11 cellular contexts compared by ENCODE assay signal in the genomic region with DNA sequence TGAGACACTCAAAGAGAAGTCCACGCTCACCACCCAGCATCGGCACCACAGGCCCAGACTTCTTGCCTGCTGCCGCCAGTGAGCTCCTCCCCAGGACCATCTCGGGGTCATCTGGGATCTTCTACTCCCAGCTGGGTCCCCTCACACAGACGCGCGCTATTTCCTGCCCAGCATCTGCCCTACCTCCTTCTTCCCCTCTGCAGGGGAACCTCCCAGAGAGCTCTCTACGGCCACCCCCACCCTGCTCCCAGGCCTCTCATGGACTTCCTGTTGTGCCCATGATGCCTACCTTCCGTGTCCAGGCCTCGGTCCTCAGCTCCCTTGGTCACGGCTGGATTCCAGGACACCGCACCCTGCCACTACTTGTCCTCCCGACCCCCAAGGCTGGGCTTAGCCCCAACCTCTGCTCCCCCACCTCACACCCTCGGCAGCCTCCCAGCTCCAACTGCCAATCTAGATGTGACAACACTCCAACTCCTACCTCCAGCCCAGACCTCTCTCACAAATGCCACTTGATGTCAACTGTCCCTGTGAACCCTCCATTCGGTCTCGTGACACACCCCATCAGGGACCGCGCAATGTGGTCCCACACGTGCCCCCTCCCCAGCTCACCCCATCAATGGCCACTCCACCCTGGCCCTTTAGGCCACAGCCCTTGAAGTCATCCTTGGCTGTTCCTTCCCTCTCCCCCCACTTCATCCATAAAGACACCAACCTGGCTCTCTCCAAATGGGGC. TPM values are rescaled to one million over a fixed set of nuclear protein-coding genes. Genes with fewer than 3 reads are reported as not detected.
DNase-seq lines count a peak whose midpoint lies in the region; ATAC-seq and TF ChIP-seq lines count a peak whose summit lies in the region.
"Had no signal": no experiment of that assay in that cellular context is flagged by ENCODE, and none has a peak within 500 bp of the region (broad histone marks: within the 10 kb centered on the region; RNA-seq: fewer than 3 reads in every experiment).

No MANE protein-coding gene starts in this region.

- H3K9me3 Mint-ChIP-seq in activated T-helper 1 cell treated with anti-CD3 and anti-CD28 coated beads, Interleukin-12 subunit alpha, Interleukin-12 subunit beta, Interleukin-2, Interleukin-4 antibody, amounts not matched to agents 30 ng/mL and 10 ng/mL and 1 ng/mL, durations not matched to agents 14 hours and 24 hours and 36 hours, result no peaks in the 10 kb centered on the region
- no peaks in the 10 kb centered on the region for H3K9me3 Mint-ChIP-seq in mesothelial cell of epicardium

- H3K27ac ChIP-seq in HEK293 (ENCODE audit: extremely low read depth, low read depth, low read length), result no peak overlapping the region
- H3K27ac ChIP-seq: foreskin keratinocyte had no signal

- H3K4me3 ChIP-seq in HEK293 (ENCODE audit: low read depth, low read length), result no peak overlapping the region
- H3K4me3 ChIP-seq: thoracic aorta had no signal

- H3K9me3 ChIP-seq in HEK293 (ENCODE audit: control insufficient read depth, insufficient read depth, low read depth, low read length), result no peaks in the 10 kb centered on the region
- H3K9me3 ChIP-seq: thoracic aorta had no signal

- H3K27ac Mint-ChIP-seq in activated T-helper 1 cell treated with anti-CD3 and anti-CD28 coated beads, Interleukin-12 subunit alpha, Interleukin-12 subunit beta, Interleukin-2, Interleukin-4 antibody, amounts not matched to agents 30 ng/mL and 10 ng/mL and 1 ng/mL, durations not matched to agents 14 hours and 24 hours and 36 hours, result peak overlapping the region; percentile 70
- peak overlapping the region; percentile 75 for H3K27ac Mint-ChIP-seq in mesothelial cell of epicardium

- H3K4me1 Mint-ChIP-seq in activated T-helper 1 cell treated with anti-CD3 and anti-CD28 coated beads, Interleukin-12 subunit alpha, Interleukin-12 subunit beta, Interleukin-2, Interleukin-4 antibody, amounts not matched to agents 30 ng/mL and 10 ng/mL and 1 ng/mL, durations not matched to agents 14 hours and 24 hours and 36 hours (ENCODE audit: low read depth), result peaks cover 18% of the 10 kb centered on the region
- H3K4me1 Mint-ChIP-seq in mesothelial cell of epicardium, result no peaks in the 10 kb centered on the region

- POLR2A ChIA-PET in HEK293 (lab: Yijun Ruan, JAX), result no interaction called here

- intact Hi-C loops in activated T-helper 1 cell treated with anti-CD3 and anti-CD28 coated beads, Interleukin-12 subunit alpha, Interleukin-12 subunit beta, Interleukin-2, Interleukin-4 antibody, amounts not matched to agents 30 ng/mL and 10 ng/mL and 1 ng/mL, durations not matched to agents 14 hours and 24 hours and 36 hours (cut with micrococcal nuclease), result no loop called here

- no peaks in the 10 kb centered on the region for H3K27me3 Mint-ChIP-seq in activated T-helper 1 cell treated with anti-CD3 and anti-CD28 coated beads, Interleukin-12 subunit alpha, Interleukin-12 subunit beta, Interleukin-2, Interleukin-4 antibody, amounts not matched to agents 30 ng/mL and 10 ng/mL and 1 ng/mL, durations not matched to agents 14 hours and 24 hours and 36 hours (ENCODE audit: insufficient read depth)
- no peaks in the 10 kb centered on the region for H3K27me3 Mint-ChIP-seq in mesothelial cell of epicardium (ENCODE audit: low read depth)

- CTCF ChIA-PET in HEK293 (lab: Yijun Ruan, JAX), result interaction anchor here (0.9 to 1.2 kb wide), 2 partner anchors 15 to 73 kb away, joined by 3 read pairs; no protein-coding TSS in a partner anchor

- DNase-seq in COLO668 (lab: John Stamatoyannopoulos, UW; ENCODE audit: unreplicated experiment) (peak; percentile 11), mesothelial cell of epicardium (ENCODE audit: low spot score in 2 of 2, unreplicated experiment in 2 of 2) (no peak), globus pallidus (ENCODE audit: low spot score) (no peak)
- DNase-seq in activated T-helper 1 cell treated with anti-CD3 and anti-CD28 coated beads, Interleukin-12 subunit alpha, Interleukin-12 subunit beta, Interleukin-2, Interleukin-4 antibody, amounts not matched to agents 30 ng/mL and 10 ng/mL and 1 ng/mL, durations not matched to agents 14 hours and 24 hours and 36 hours (ENCODE audit: low spot score), result no peak
- no peak for DNase-seq in stimulated activated CD4-positive, alpha-beta T cell treated with anti-CD3 and anti-CD28 coated beads, Interleukin-4, amount 100 ng/mL, for 1 hour
- DNase-seq: foreskin keratinocyte, NCI-H2171 had no signal

- ATAC-seq in HG03442 (IDR thresholded peaks at IDR 0.05; ENCODE audit: unreplicated experiment) (no peak), GM21717 (IDR thresholded peaks at IDR 0.05; ENCODE audit: unreplicated experiment) (no peak)
- ATAC-seq: foreskin keratinocyte had no signal

- no peak for TF ChIP-seq CTCF in HEK293 (tag by site-specific recombination; IDR thresholded peaks at IDR 0.05)
- TF ChIP-seq CTCF in mesothelial cell of epicardium (IDR thresholded peaks at IDR 0.05; ENCODE audit: unreplicated experiment), result no peak

- H3K36me3 ChIP-seq in HEK293 (ENCODE audit: control insufficient read depth in 2 of 2, insufficient read depth in 1 of 2, low read length in 2 of 2), result peaks cover 4 to 68% of the 10 kb centered on the region in 2 experiments

- peaks cover 20% of the 10 kb centered on the region for H3K36me3 Mint-ChIP-seq in activated T-helper 1 cell treated with anti-CD3 and anti-CD28 coated beads, Interleukin-12 subunit alpha, Interleukin-12 subunit beta, Interleukin-2, Interleukin-4 antibody, amounts not matched to agents 30 ng/mL and 10 ng/mL and 1 ng/mL, durations not matched to agents 14 hours and 24 hours and 36 hours (ENCODE audit: low read depth)
- H3K36me3 Mint-ChIP-seq in mesothelial cell of epicardium, result peaks cover 34% of the 10 kb centered on the region

- no peak overlapping the region for H3K4me3 Mint-ChIP-seq in activated T-helper 1 cell treated with anti-CD3 and anti-CD28 coated beads, Interleukin-12 subunit alpha, Interleukin-12 subunit beta, Interleukin-2, Interleukin-4 antibody, amounts not matched to agents 30 ng/mL and 10 ng/mL and 1 ng/mL, durations not matched to agents 14 hours and 24 hours and 36 hours
- H3K4me3 Mint-ChIP-seq in mesothelial cell of epicardium, result no peak overlapping the region

- H3K4me1 ChIP-seq in HEK293 (ENCODE audit: control insufficient read depth, insufficient read depth, low read length), result no peaks in the 10 kb centered on the region

TF ChIP-seq in HEK293, 187 proteins besides CTCF, POLR2A, EP300 and RAD21:
- TF ChIP-seq ZIC2 (tag by site-specific recombination; IDR thresholded peaks at IDR 0.05) (peak; percentile 76), GLIS1 (tag by site-specific recombination; IDR thresholded peaks at IDR 0.05) (peak; percentile 74), GLIS2 (tag by site-specific recombination; IDR thresholded peaks at IDR 0.05) (peak; percentile 61)
- TF ChIP-seq, protein P1, sequence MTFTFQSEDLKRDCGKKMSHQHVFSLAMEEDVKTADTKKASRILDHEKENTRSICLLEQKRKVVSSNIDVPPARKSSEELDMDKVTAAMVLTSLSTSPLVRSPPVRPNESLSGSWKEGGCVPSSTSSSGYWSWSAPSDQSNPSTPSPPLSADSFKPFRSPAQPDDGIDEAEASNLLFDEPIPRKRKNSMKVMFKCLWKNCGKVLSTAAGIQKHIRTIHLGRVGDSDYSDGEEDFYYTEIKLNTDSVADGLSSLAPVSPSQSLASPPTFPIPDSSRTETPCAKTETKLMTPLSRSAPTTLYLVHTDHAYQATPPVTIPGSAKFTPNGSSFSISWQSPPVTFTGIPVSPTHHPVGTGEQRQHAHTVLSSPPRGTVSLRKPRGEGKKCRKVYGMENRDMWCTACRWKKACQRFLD (tag by site-specific recombination; IDR thresholded peaks at IDR 0.05), result no peak

RNA-seq across cellular contexts. Expression of gene SGSM3, which starts 45.3 kb away (rescaled TPM):
- total RNA-seq in activated T-helper 1 cell treated with anti-CD3 and anti-CD28 coated beads, Interleukin-12 subunit alpha, Interleukin-12 subunit beta, Interleukin-2, Interleukin-4 antibody, amounts not matched to agents 30 ng/mL and 10 ng/mL and 1 ng/mL, durations not matched to agents 14 hours and 24 hours and 36 hours, result 46.2 and 53.2 TPM in 2 replicates
- total RNA-seq in mesothelial cell of epicardium, result 93.4 to 101 TPM (median 100 TPM) in 3 replicates
